ENCODE assay signal across 14 cellular contexts in genomic region chr20:47508228-47508752, GRCh38. TPM values are rescaled to one million over a fixed set of nuclear protein-coding genes. Genes with fewer than 3 reads are reported as not detected.
A peak's percentile ranks its signal among the peaks of the same experiment; 100 is the strongest.
DNase-seq lines count a peak whose midpoint lies in the region; ATAC-seq lines count a peak whose summit lies in the region.
"Had no signal": no experiment of that assay in that cellular context is flagged by ENCODE, and none has a peak within 500 bp of the region (broad histone marks: within the 10 kb centered on the region; RNA-seq: fewer than 3 reads in every experiment).

No MANE protein-coding gene starts in this region.

- peak overlapping the region; percentile 91 for H3K27ac Mint-ChIP-seq in activated CD4-positive, alpha-beta T cell treated with anti-CD3 and anti-CD28 coated beads for 36 hours
- peak overlapping the region; percentile 60 to 90 (median 78) for H3K27ac Mint-ChIP-seq in IgD-negative memory B cell
- peak overlapping the region; percentile 85 for H3K27ac Mint-ChIP-seq in activated T-helper 1 cell treated with anti-CD3 and anti-CD28 coated beads, Interleukin-12 subunit alpha, Interleukin-12 subunit beta, Interleukin-2, Interleukin-4 antibody, amounts not matched to agents 30 ng/mL and 10 ng/mL and 1 ng/mL, durations not matched to agents 14 hours and 24 hours and 36 hours
- H3K27ac Mint-ChIP-seq in naive thymus-derived CD4-positive, alpha-beta T cell = peak overlapping the region; percentile 27 to 88 (median 74)
- H3K27ac Mint-ChIP-seq: brain had no signal

- H3K9me3 ChIP-seq in naive thymus-derived CD4-positive, alpha-beta T cell (ENCODE audit: control insufficient read depth in 2 of 3, low read length in 3 of 3) = no peaks in the 10 kb centered on the region

- POLR2A ChIA-PET in activated CD4-positive, alpha-beta T cell treated with anti-CD3 and anti-CD28 coated beads for 36 hours (lab: Charles Lee) = interaction anchor here (0.9 kb wide), 1 partner anchor 21 kb away, joined by 3 read pairs; no protein-coding TSS in a partner anchor
- POLR2A ChIA-PET in naive thymus-derived CD4-positive, alpha-beta T cell (lab: Charles Lee) = interaction anchor here (0.7 to 0.8 kb wide), 2 partner anchors 9 to 118 kb away, joined by 3 read pairs; no protein-coding TSS in a partner anchor

- no peaks in the 10 kb centered on the region for H3K36me3 ChIP-seq in naive thymus-derived CD4-positive, alpha-beta T cell (ENCODE audit: control insufficient read depth in 2 of 3, insufficient read depth in 3 of 3, low read length in 3 of 3)

- peak overlapping the region; percentile 20 for H3K27ac ChIP-seq in naive thymus-derived CD4-positive, alpha-beta T cell (ENCODE audit: low read depth, low read length)

- no peaks in the 10 kb centered on the region for H3K27me3 Mint-ChIP-seq in activated CD4-positive, alpha-beta T cell treated with anti-CD3 and anti-CD28 coated beads for 36 hours
- no peaks in the 10 kb centered on the region for H3K27me3 Mint-ChIP-seq in IgD-negative memory B cell
- no peaks in the 10 kb centered on the region for H3K27me3 Mint-ChIP-seq in activated T-helper 1 cell treated with anti-CD3 and anti-CD28 coated beads, Interleukin-12 subunit alpha, Interleukin-12 subunit beta, Interleukin-2, Interleukin-4 antibody, amounts not matched to agents 30 ng/mL and 10 ng/mL and 1 ng/mL, durations not matched to agents 14 hours and 24 hours and 36 hours (ENCODE audit: insufficient read depth)
- H3K27me3 Mint-ChIP-seq in naive thymus-derived CD4-positive, alpha-beta T cell = no peaks in the 10 kb centered on the region

- H3K27me3 ChIP-seq in naive thymus-derived CD4-positive, alpha-beta T cell (ENCODE audit: control insufficient read depth in 2 of 2, insufficient read depth in 2 of 2, low read length in 2 of 2) = no peaks in the 10 kb centered on the region

- H3K4me3 ChIP-seq in naive thymus-derived CD4-positive, alpha-beta T cell (ENCODE audit: low read length) = no peak overlapping the region
- H3K4me3 ChIP-seq: lung had no signal

- H3K36me3 Mint-ChIP-seq in activated CD4-positive, alpha-beta T cell treated with anti-CD3 and anti-CD28 coated beads for 36 hours (ENCODE audit: low read depth) = peaks cover 53% of the 10 kb centered on the region
- peaks cover 12% of the 10 kb centered on the region for H3K36me3 Mint-ChIP-seq in IgD-negative memory B cell
- H3K36me3 Mint-ChIP-seq in activated T-helper 1 cell treated with anti-CD3 and anti-CD28 coated beads, Interleukin-12 subunit alpha, Interleukin-12 subunit beta, Interleukin-2, Interleukin-4 antibody, amounts not matched to agents 30 ng/mL and 10 ng/mL and 1 ng/mL, durations not matched to agents 14 hours and 24 hours and 36 hours (ENCODE audit: low read depth) = peaks cover 43% of the 10 kb centered on the region
- peaks cover 0 to 29% (median 3%) of the 10 kb centered on the region in 5 donors for H3K36me3 Mint-ChIP-seq in naive thymus-derived CD4-positive, alpha-beta T cell

- H3K4me1 Mint-ChIP-seq in activated CD4-positive, alpha-beta T cell treated with anti-CD3 and anti-CD28 coated beads for 36 hours = peaks cover 80% of the 10 kb centered on the region
- H3K4me1 Mint-ChIP-seq in IgD-negative memory B cell = peaks cover 56 to 62% (median 60%) of the 10 kb centered on the region in 3 donors
- peaks cover 73% of the 10 kb centered on the region for H3K4me1 Mint-ChIP-seq in activated T-helper 1 cell treated with anti-CD3 and anti-CD28 coated beads, Interleukin-12 subunit alpha, Interleukin-12 subunit beta, Interleukin-2, Interleukin-4 antibody, amounts not matched to agents 30 ng/mL and 10 ng/mL and 1 ng/mL, durations not matched to agents 14 hours and 24 hours and 36 hours (ENCODE audit: low read depth)
- peaks cover 60 to 90% (median 80%) of the 10 kb centered on the region in 7 donors for H3K4me1 Mint-ChIP-seq in naive thymus-derived CD4-positive, alpha-beta T cell

- CTCF ChIA-PET in activated CD4-positive, alpha-beta T cell treated with anti-CD3 and anti-CD28 coated beads for 36 hours (lab: Charles Lee) = interaction anchor here (0.6 to 2.4 kb wide), 9 partner anchors 15 to 235 kb away, joined by 3 to 7 read pairs (median 3); no protein-coding TSS in a partner anchor
- CTCF ChIA-PET in naive thymus-derived CD4-positive, alpha-beta T cell (lab: Charles Lee) = interaction anchor here (0.6 kb wide), 1 partner anchor 32 kb away, joined by 3 read pairs; no protein-coding TSS in a partner anchor

- DNase-seq in activated CD4-positive, alpha-beta T cell treated with anti-CD3 and anti-CD28 coated beads for 36 hours = no peak
- no peak for DNase-seq in activated CD4-positive, alpha-beta T cell treated with anti-CD3 and anti-CD28 coated beads for 4 hours
- DNase-seq in activated T-helper 1 cell treated with anti-CD3 and anti-CD28 coated beads, Interleukin-12 subunit alpha, Interleukin-12 subunit beta, Interleukin-2, Interleukin-4 antibody, amounts not matched to agents 30 ng/mL and 10 ng/mL and 1 ng/mL, durations not matched to agents 14 hours and 24 hours and 36 hours (ENCODE audit: low spot score) = no peak
- peak in 2 of 9 donors; percentile 11 to 28 for DNase-seq in naive thymus-derived CD4-positive, alpha-beta T cell
- DNase-seq in stimulated activated CD4-positive, alpha-beta T cell treated with anti-CD3 and anti-CD28 coated beads, Interleukin-4, amount 100 ng/mL, for 1 hour = no peak
- no peak for DNase-seq in NCI-H510A (lab: John Stamatoyannopoulos, UW)
- DNase-seq: Calu3, NCI-H2081 treated with DMSO at 0.1 percent for 48 hours, NCI-H774 had no signal

- no peaks in the 10 kb centered on the region for H3K9me3 Mint-ChIP-seq in activated CD4-positive, alpha-beta T cell treated with anti-CD3 and anti-CD28 coated beads for 36 hours (ENCODE audit: low read depth)
- H3K9me3 Mint-ChIP-seq in IgD-negative memory B cell = no peaks in the 10 kb centered on the region
- no peaks in the 10 kb centered on the region for H3K9me3 Mint-ChIP-seq in activated T-helper 1 cell treated with anti-CD3 and anti-CD28 coated beads, Interleukin-12 subunit alpha, Interleukin-12 subunit beta, Interleukin-2, Interleukin-4 antibody, amounts not matched to agents 30 ng/mL and 10 ng/mL and 1 ng/mL, durations not matched to agents 14 hours and 24 hours and 36 hours
- no peaks in the 10 kb centered on the region for H3K9me3 Mint-ChIP-seq in naive thymus-derived CD4-positive, alpha-beta T cell
- H3K9me3 Mint-ChIP-seq: H9 had no signal

- peak overlapping the region; percentile 63 for H3K4me3 Mint-ChIP-seq in activated CD4-positive, alpha-beta T cell treated with anti-CD3 and anti-CD28 coated beads for 36 hours
- H3K4me3 Mint-ChIP-seq in IgD-negative memory B cell = peak overlapping the region; percentile 26 to 93 (median 64)
- H3K4me3 Mint-ChIP-seq in activated T-helper 1 cell treated with anti-CD3 and anti-CD28 coated beads, Interleukin-12 subunit alpha, Interleukin-12 subunit beta, Interleukin-2, Interleukin-4 antibody, amounts not matched to agents 30 ng/mL and 10 ng/mL and 1 ng/mL, durations not matched to agents 14 hours and 24 hours and 36 hours = peak overlapping the region; percentile 70
- H3K4me3 Mint-ChIP-seq in naive thymus-derived CD4-positive, alpha-beta T cell = peak overlapping the region in 9 of 10 donors; percentile 38 to 82 (median 64)
- H3K4me3 Mint-ChIP-seq: brain, H9 had no signal

- no peak for ATAC-seq in activated CD4-positive, alpha-beta T cell treated with anti-CD3 and anti-CD28 coated beads for 36 hours
- peak; percentile 46 for ATAC-seq in naive thymus-derived CD4-positive, alpha-beta T cell
- ATAC-seq in HG03175 (IDR thresholded peaks at IDR 0.05; ENCODE audit: unreplicated experiment) = no peak

- intact Hi-C loops in activated CD4-positive, alpha-beta T cell treated with anti-CD3 and anti-CD28 coated beads for 36 hours (cut with DNase I, micrococcal nuclease) = loop anchor here in 1 of 2 experiments (10.0 kb wide), 1 partner anchor 1657 kb away; no protein-coding TSS in a partner anchor
- intact Hi-C loops in activated T-helper 1 cell treated with anti-CD3 and anti-CD28 coated beads, Interleukin-12 subunit alpha, Interleukin-12 subunit beta, Interleukin-2, Interleukin-4 antibody, amounts not matched to agents 30 ng/mL and 10 ng/mL and 1 ng/mL, durations not matched to agents 14 hours and 24 hours and 36 hours (cut with micrococcal nuclease) = loop anchor here (1.0 to 5.0 kb wide), 2 partner anchors 8 to 34 kb away; no protein-coding TSS in a partner anchor
- intact Hi-C loops in naive thymus-derived CD4-positive, alpha-beta T cell (cut with micrococcal nuclease) = loop anchor here in 1 of 2 donors (5.0 to 10.0 kb wide), 2 partner anchors 93 to 821 kb away; partner anchors contain the start of gene TP53RK

- H3K4me1 ChIP-seq in naive thymus-derived CD4-positive, alpha-beta T cell (ENCODE audit: control insufficient read depth in 2 of 2, insufficient read depth in 2 of 2, low read length in 2 of 2) = peaks cover 31 to 33% of the 10 kb centered on the region in 2 donors

RNA-seq across cellular contexts. Expression of gene NCOA3, which starts 6.6 kb away (rescaled TPM):
- total RNA-seq in activated CD4-positive, alpha-beta T cell treated with anti-CD3 and anti-CD28 coated beads for 36 hours = 10 to 100 TPM; 76.4 to 83.4 TPM
- polyA plus RNA-seq in IgD-negative memory B cell = 64.7 TPM
- total RNA-seq in activated T-helper 1 cell treated with anti-CD3 and anti-CD28 coated beads, Interleukin-12 subunit alpha, Interleukin-12 subunit beta, Interleukin-2, Interleukin-4 antibody, amounts not matched to agents 30 ng/mL and 10 ng/mL and 1 ng/mL, durations not matched to agents 14 hours and 24 hours and 36 hours = 132 and 133 TPM in 2 replicates
- 100 to 1,000 TPM in 1 of 5 experiments, 10 to 100 TPM in 4; 75.0 to 115 (median 89.2) TPM for total RNA-seq in naive thymus-derived CD4-positive, alpha-beta T cell
- polyA plus RNA-seq in naive thymus-derived CD4-positive, alpha-beta T cell = 10 to 100 TPM; 20.3 to 28.4 TPM
